In the genomic region with DNA sequence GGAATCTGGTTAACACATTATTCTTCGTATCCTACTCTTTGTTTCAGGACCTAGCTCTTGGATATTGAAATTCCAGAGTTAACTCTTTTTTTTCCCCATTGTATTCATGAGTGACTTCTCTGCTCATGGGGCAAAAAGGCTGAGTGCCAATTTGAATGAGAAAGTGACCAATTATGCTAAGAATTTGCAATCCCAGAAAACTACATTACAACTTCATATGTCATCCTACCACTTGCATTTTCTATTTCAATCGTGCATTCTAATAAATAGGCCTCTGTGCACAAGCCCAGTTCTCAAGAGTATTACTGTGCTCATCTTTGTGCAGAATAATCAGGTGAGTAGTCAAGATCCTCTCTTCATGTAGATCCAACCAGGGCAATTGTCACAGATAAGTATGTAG, we compare ENCODE assay signal across 20 cellular contexts.
DNase-seq lines count a peak whose midpoint lies in the region; ATAC-seq and TF ChIP-seq lines count a peak whose summit lies in the region.
"Had no signal": no experiment of that assay in that cellular context is flagged by ENCODE, and none has a peak within 500 bp of the region (broad histone marks: within the 10 kb centered on the region; RNA-seq: fewer than 3 reads in every experiment).

No MANE protein-coding gene starts in this region.

- no peaks in the 10 kb centered on the region for H3K27me3 ChIP-seq in RWPE2 (ENCODE audit: insufficient read depth, poor library complexity, severe bottlenecking)
- H3K27me3 ChIP-seq: BLaER1 had no signal

- ATAC-seq in RWPE2 (ENCODE audit: low read depth) (peak; percentile 35; the same call in 1 of the 3 replicates), GM19328 (IDR thresholded peaks at IDR 0.05; ENCODE audit: unreplicated experiment) (no peak), HG03565 (IDR thresholded peaks at IDR 0.05; ENCODE audit: unreplicated experiment) (no peak)
- ATAC-seq in activated naive CD4-positive, alpha-beta T cell treated with anti-CD3 and anti-CD28 coated beads, Interleukin-2, amount 50 U/mL, for 72 hours = no peak
- ATAC-seq: naive thymus-derived CD8-positive, alpha-beta T cell had no signal

- no peaks in the 10 kb centered on the region for H3K36me3 Mint-ChIP-seq in activated naive CD4-positive, alpha-beta T cell treated with anti-CD3 and anti-CD28 coated beads, Interleukin-2, amount 50 U/mL, for 72 hours
- H3K36me3 Mint-ChIP-seq: naive thymus-derived CD8-positive, alpha-beta T cell had no signal

- TF ChIP-seq CTCF in RWPE2 (IDR thresholded peaks at IDR 0.05; ENCODE audit: poor library complexity, severe bottlenecking) (no peak), fibroblast of mammary gland (conservative IDR thresholded peaks at IDR 0.05; ENCODE audit: control insufficient read depth, insufficient read depth, low read depth, low read length) (no peak)

- no peak overlapping the region for H3K27ac Mint-ChIP-seq in activated naive CD4-positive, alpha-beta T cell treated with anti-CD3 and anti-CD28 coated beads, Interleukin-2, amount 50 U/mL, for 72 hours
- H3K27ac Mint-ChIP-seq: activated CD4-positive, alpha-beta T cell treated with anti-CD3 and anti-CD28 coated beads, Interleukin-2, amount 10 ng/mL, durations not matched to agents 7 days and 5 days; naive thymus-derived CD8-positive, alpha-beta T cell had no signal

- peaks cover 11 to 15% of the 10 kb centered on the region in 2 donors for H3K9me3 Mint-ChIP-seq in activated naive CD4-positive, alpha-beta T cell treated with anti-CD3 and anti-CD28 coated beads, Interleukin-2, amount 50 U/mL, for 72 hours

- no peak overlapping the region for H3K27ac ChIP-seq in RWPE2 (ENCODE audit: poor library complexity, severe bottlenecking)
- H3K27ac ChIP-seq: BLaER1, parathyroid adenoma, RWPE1 had no signal

- H3K4me3 ChIP-seq in RWPE2 (ENCODE audit: severe bottlenecking) (no peak overlapping the region), fibroblast of mammary gland (ENCODE audit: control insufficient read depth, low read depth, low read length) (no peak overlapping the region)
- H3K4me3 ChIP-seq: BLaER1 had no signal

- DNase-seq in ELR (ENCODE audit: low read depth) = peak; percentile 84
- DNase-seq in RWPE2 (ENCODE audit: low spot score) = no peak
- DNase-seq in fibroblast of mammary gland (ENCODE audit: low read depth) = peak; percentile 48
- peak; percentile 10 for DNase-seq in renal cortical epithelial cell (ENCODE audit: low read depth)
- no peak for DNase-seq in NCI-H2171 treated with DMSO at 0.1 percent for 48 hours (lab: John Stamatoyannopoulos, UW)
- no peak for DNase-seq in activated naive CD4-positive, alpha-beta T cell treated with anti-CD3 and anti-CD28 coated beads, Interleukin-2, amount 50 U/mL, for 72 hours (ENCODE audit: low spot score in 2 of 2)
- DNase-seq: activated CD4-positive, alpha-beta T cell treated with anti-CD3 and anti-CD28 coated beads, Interleukin-2, amount 10 ng/mL, durations not matched to agents 7 days and 5 days; activated CD8-positive, alpha-beta memory T cell treated with anti-CD3 and anti-CD28 coated beads, Interleukin-2, amount 50 U/mL, for 4 hours; activated effector memory CD4-positive, alpha-beta T cell treated with anti-CD3 and anti-CD28 coated beads, Interleukin-2, amount 50 U/mL, for 16 hours; amygdala; DMS153; head of caudate nucleus; naive thymus-derived CD8-positive, alpha-beta T cell; NCI-H1930; stimulated activated CD8-positive, alpha-beta memory T cell treated with anti-CD3 and anti-CD28 coated beads, Interleukin-4, amount 100 ng/mL, for 48 hours had no signal

- H3K36me3 ChIP-seq in RWPE2 (ENCODE audit: low read depth) = no peaks in the 10 kb centered on the region
- H3K36me3 ChIP-seq: BLaER1 had no signal

- no peaks in the 10 kb centered on the region for H3K9me3 ChIP-seq in RWPE2 (ENCODE audit: severe bottlenecking)
- H3K9me3 ChIP-seq: BLaER1 had no signal

- no peaks in the 10 kb centered on the region for H3K4me1 ChIP-seq in RWPE2 (ENCODE audit: insufficient read depth, poor library complexity, severe bottlenecking)
- H3K4me1 ChIP-seq: BLaER1, parathyroid adenoma had no signal

Comparison
In these comparisons a context has a peak if more than half of its experiments do, and no peak if none do; other contexts are left out.
1. DNase-seq: peak in ELR (single experiment), fibroblast of mammary gland (single experiment) and renal cortical epithelial cell (single experiment); none in RWPE2 (single experiment), NCI-H2171 treated with DMSO at 0.1 percent for 48 hours (single experiment) and activated naive CD4-positive, alpha-beta T cell treated with anti-CD3 and anti-CD28 coated beads, Interleukin-2, amount 50 U/mL, for 72 hours (0 of 2).